ENCODE assay signal across 8 cellular contexts in the genomic region with DNA sequence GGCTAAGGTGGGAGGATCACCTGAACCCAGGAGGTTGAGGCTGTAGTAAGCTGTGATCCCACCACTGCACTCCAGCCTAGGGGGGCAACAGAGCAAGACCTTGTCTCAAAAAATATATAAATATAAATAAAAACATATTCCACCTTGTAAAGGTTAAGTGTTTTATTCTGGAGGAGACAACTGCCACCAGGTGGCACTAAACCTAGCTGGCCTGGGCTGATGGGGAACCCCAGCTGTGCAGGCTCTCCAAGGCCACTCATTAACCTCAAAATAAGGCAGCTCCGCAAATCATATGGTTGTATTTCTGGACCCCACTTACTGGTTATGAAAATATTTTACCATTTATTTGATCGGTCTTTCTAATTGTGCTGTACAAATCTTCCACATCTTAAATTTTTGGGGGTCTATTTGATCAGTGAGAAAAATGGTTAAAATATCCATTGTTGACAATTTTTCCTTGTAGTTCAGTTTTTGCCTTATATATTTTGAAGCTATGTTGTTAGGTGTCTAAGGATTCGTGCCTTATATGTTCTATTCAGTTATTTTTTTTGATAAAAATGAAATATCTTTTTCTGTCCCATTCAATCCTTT. TPM values are rescaled to one million over a fixed set of nuclear protein-coding genes. Genes with fewer than 3 reads are reported as not detected.
A peak's percentile ranks its signal among the peaks of the same experiment; 100 is the strongest.
DNase-seq lines count a peak whose midpoint lies in the region; ATAC-seq and TF ChIP-seq lines count a peak whose summit lies in the region.

No MANE protein-coding gene starts in this region.

- DNase-seq in Right ventricle myocardium inferior (ENCODE audit: missing footprints) (peak; percentile 69), cardiac septum (ENCODE audit: low spot score) (no peak), NCI-H2196 treated with DMSO at 0.1 percent for 48 hours (lab: John Stamatoyannopoulos, UW; ENCODE audit: unreplicated experiment) (peak; percentile 22), activated B cell treated with CpG ODN at 0.5 μM for 24 hours (peak; percentile 41), lower leg skin (ENCODE audit: low spot score in 2 of 2) (peak; percentile 49 to 90)
- peak; percentile 59 to 61 for DNase-seq in central memory CD8-positive, alpha-beta T cell (ENCODE audit: low spot score in 2 of 2)
- peak; percentile 69 for DNase-seq in stimulated activated CD8-positive, alpha-beta memory T cell treated with anti-CD3 and anti-CD28 coated beads, Interleukin-12 subunit alpha, Interleukin-12 subunit beta, amount 100 ng/mL, for 1 hour (ENCODE audit: low read depth)

- H3K4me3 Mint-ChIP-seq in activated B cell treated with CpG ODN at 0.5 μM for 24 hours = no peak overlapping the region
- no peak overlapping the region for H3K4me3 Mint-ChIP-seq in central memory CD8-positive, alpha-beta T cell

- H3K36me3 Mint-ChIP-seq in activated B cell treated with CpG ODN at 0.5 μM for 24 hours (ENCODE audit: low read depth) = no peaks in the 10 kb centered on the region
- H3K36me3 Mint-ChIP-seq in central memory CD8-positive, alpha-beta T cell (ENCODE audit: insufficient read depth) = peaks cover 6% of the 10 kb centered on the region

- peaks cover 19% of the 10 kb centered on the region for H3K4me1 Mint-ChIP-seq in activated B cell treated with CpG ODN at 0.5 μM for 24 hours
- peaks cover 24% of the 10 kb centered on the region for H3K4me1 Mint-ChIP-seq in central memory CD8-positive, alpha-beta T cell

- H3K4me3 ChIP-seq in lower leg skin (ENCODE audit: low read depth, poor library complexity, severe bottlenecking) = no peak overlapping the region

- ATAC-seq in Right ventricle myocardium inferior = no peak
- ATAC-seq in activated B cell treated with CpG ODN at 0.5 μM for 24 hours (ENCODE audit: low read depth) = peak; percentile 39
- no peak for ATAC-seq in central memory CD8-positive, alpha-beta T cell (replicated peaks; ENCODE audit: extremely low read depth, poor library complexity, severe bottlenecking)
- no peak for ATAC-seq in GM19035 (IDR thresholded peaks at IDR 0.05; ENCODE audit: unreplicated experiment)

- no peak overlapping the region for H3K27ac Mint-ChIP-seq in activated B cell treated with CpG ODN at 0.5 μM for 24 hours
- H3K27ac Mint-ChIP-seq in central memory CD8-positive, alpha-beta T cell (ENCODE audit: low read depth) = no peak overlapping the region

- no peak for TF ChIP-seq POLR2A in lower leg skin (IDR thresholded peaks at IDR 0.05)

- intact Hi-C loops in Right ventricle myocardium inferior (cut with DNase I) (loop anchor here (2.0 kb wide), 1 partner anchor 106 kb away; no protein-coding TSS in a partner anchor), cardiac septum (cut with DNase I) (loop anchor here (1.0 to 2.0 kb wide), 2 partner anchors 104 to 254 kb away; no protein-coding TSS in a partner anchor), activated B cell treated with CpG ODN at 0.5 μM for 24 hours (cut with micrococcal nuclease) (loop anchor here (1.0 to 5.0 kb wide), 4 partner anchors 43 to 253 kb away; no protein-coding TSS in a partner anchor), lower leg skin (cut with DNase I; ENCODE audit: low total_unique reads) (loop anchor here (5.0 to 10.0 kb wide), 2 partner anchors 103 to 114 kb away; a partner anchor contains a TSS)

- 15 to 27% methylated on average over 3 of the region's 3 CpGs for WGBS in lower leg skin, 2 donors

- no peaks in the 10 kb centered on the region for H3K9me3 Mint-ChIP-seq in activated B cell treated with CpG ODN at 0.5 μM for 24 hours
- H3K9me3 Mint-ChIP-seq in central memory CD8-positive, alpha-beta T cell = no peaks in the 10 kb centered on the region

- peak; percentile 26 for TF ChIP-seq CTCF in activated B cell treated with CpG ODN at 0.5 μM for 24 hours (IDR thresholded peaks at IDR 0.05)
- TF ChIP-seq CTCF in lower leg skin (IDR thresholded peaks at IDR 0.05) = peak in 1 of 3 donors; percentile 50

- no peaks in the 10 kb centered on the region for H3K27me3 Mint-ChIP-seq in activated B cell treated with CpG ODN at 0.5 μM for 24 hours
- H3K27me3 Mint-ChIP-seq in central memory CD8-positive, alpha-beta T cell = no peaks in the 10 kb centered on the region

- CTCF ChIA-PET in activated B cell treated with CpG ODN at 0.5 μM for 24 hours (lab: Charles Lee) = interaction anchor here (0.6 to 9.0 kb wide), 39 partner anchors 7 to 390 kb away, joined by 3 to 411 read pairs (median 5); a partner anchor contains a TSS

- POLR2A ChIA-PET in activated B cell treated with CpG ODN at 0.5 μM for 24 hours (lab: Charles Lee) = interaction anchor here (0.6 to 3.5 kb wide), 9 partner anchors 9 to 290 kb away, joined by 3 to 27 read pairs (median 7); a partner anchor contains a TSS

RNA-seq across cellular contexts. Expression of a gene that starts 8.5 kb away (rescaled TPM):
- total RNA-seq in Right ventricle myocardium inferior (38.0 TPM), cardiac septum (22.0 TPM), activated B cell treated with CpG ODN at 0.5 μM for 24 hours (44.5 and 44.7 TPM in 2 replicates), lower leg skin (10 to 100 TPM; 11.5 to 26.8 (median 19.9) TPM)

RNA-seq across cellular contexts. Expression of a gene that starts 30.8 kb away (rescaled TPM):
- total RNA-seq in Right ventricle myocardium inferior (0.51 TPM), cardiac septum (0.51 TPM), activated B cell treated with CpG ODN at 0.5 μM for 24 hours (not detected in 2 replicates), lower leg skin (under 1 TPM in 1 of 4 donors, not detected in 3; 0.17 TPM)

RNA-seq across cellular contexts. Expression of a gene that starts 56.3 kb away (rescaled TPM):
- total RNA-seq in Right ventricle myocardium inferior (0.32 TPM), cardiac septum (0.22 TPM), activated B cell treated with CpG ODN at 0.5 μM for 24 hours (0.49 and 0.78 TPM in 2 replicates), lower leg skin (1 to 10 TPM in 1 of 4 donors, under 1 TPM in 3; 0.80 to 1.5 (median 0.81) TPM)
